ENCODE assay signal across 8 cellular contexts in the genomic region with DNA sequence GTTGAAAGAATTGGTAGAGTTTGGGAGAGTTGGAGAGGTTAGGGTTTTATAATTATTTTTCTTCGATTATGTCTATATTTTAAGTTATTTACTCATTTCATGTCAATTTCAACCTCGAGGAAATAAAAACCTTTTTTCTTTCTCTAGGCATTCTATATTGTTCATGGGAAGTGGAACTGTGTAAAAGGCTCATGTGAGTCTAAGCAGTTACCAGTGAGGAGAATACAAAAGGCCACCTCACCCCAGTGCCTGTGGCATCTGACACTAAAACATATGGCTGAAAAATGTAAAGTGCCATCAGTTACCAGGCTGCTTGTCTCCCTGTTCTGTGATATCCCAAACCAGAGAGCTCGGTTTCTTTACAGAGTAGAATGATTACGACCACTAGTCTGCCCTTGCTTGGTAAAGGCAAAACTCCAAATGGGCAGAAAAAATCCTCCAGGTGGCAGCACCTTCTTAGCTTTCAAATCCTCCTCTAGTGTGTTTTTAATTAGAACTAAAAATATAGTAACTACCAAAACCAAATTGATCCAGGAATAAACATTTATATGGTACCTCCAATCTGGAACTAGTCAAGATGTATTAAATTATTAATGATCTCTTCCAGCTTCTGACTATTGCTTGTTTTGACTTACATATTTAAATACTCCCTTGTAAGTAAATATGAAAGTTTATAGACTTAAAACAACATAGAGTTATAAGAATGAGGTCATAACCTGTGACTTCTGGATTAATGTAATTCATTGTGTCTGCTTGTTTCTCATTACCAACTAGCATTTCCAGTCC.
DNase-seq lines count a peak whose midpoint lies in the region; ATAC-seq, FAIRE-seq and TF ChIP-seq lines count a peak whose summit lies in the region.

No MANE protein-coding gene starts in this region.

- H3K4me1 ChIP-seq in keratinocyte (ENCODE audit: control insufficient read depth, extremely low read depth, insufficient read depth, low read length) (no peaks in the 10 kb centered on the region), transverse colon (no peaks in the 10 kb centered on the region)

- peaks cover 15% of the 10 kb centered on the region for H3K4me1 Mint-ChIP-seq in T-helper 2 cell treated with Interferon-gamma antibody and Interleukin-4, amounts not matched to agents 5 μg/mL and 100 μg/mL, for 36 hours (ENCODE audit: low read depth)

- H3K27ac Mint-ChIP-seq in T-helper 2 cell treated with Interferon-gamma antibody and Interleukin-4, amounts not matched to agents 5 μg/mL and 100 μg/mL, for 36 hours: no peak overlapping the region

- TF ChIP-seq CTCF in brain microvascular endothelial cell (IDR thresholded peaks at IDR 0.05; ENCODE audit: low read depth, low read length, missing control alignments): peak; percentile 80
- TF ChIP-seq CTCF in keratinocyte (optimal IDR thresholded peaks at IDR 0.05 in 1 of 3, IDR thresholded peaks at IDR 0.05 in 1 of 3, conservative IDR thresholded peaks at IDR 0.05 in 1 of 3; ENCODE audit: extremely low read depth in 1 of 3, insufficient read depth in 2 of 3, low read length in 3 of 3): peak; percentile 51 to 60 (median 57)
- peak; percentile 41 to 48 (median 45) for TF ChIP-seq CTCF in transverse colon (IDR thresholded peaks at IDR 0.05)

- no peaks in the 10 kb centered on the region for H3K9me3 Mint-ChIP-seq in T-helper 2 cell treated with Interferon-gamma antibody and Interleukin-4, amounts not matched to agents 5 μg/mL and 100 μg/mL, for 36 hours

- FAIRE-seq in keratinocyte (lab: Jason Lieb, UNC): no peak

- no peaks in the 10 kb centered on the region for H3K36me3 Mint-ChIP-seq in T-helper 2 cell treated with Interferon-gamma antibody and Interleukin-4, amounts not matched to agents 5 μg/mL and 100 μg/mL, for 36 hours (ENCODE audit: low read depth)

- ATAC-seq in GM19328 (IDR thresholded peaks at IDR 0.05; ENCODE audit: unreplicated experiment): peak; percentile 60

- dilution Hi-C loops in keratinocyte (cut with MboI; ENCODE audit: extremely low pct_ligation_motif_present, low sequenced_read_pairs): loop anchor here (25.0 kb wide), 1 partner anchor 346 kb away; a partner anchor contains a TSS

- H3K9ac ChIP-seq in keratinocyte (ENCODE audit: control insufficient read depth, extremely low read depth, insufficient read depth, low read length): no peak overlapping the region

- no peak for TF ChIP-seq POLR2A in transverse colon (IDR thresholded peaks at IDR 0.05)

- no peak overlapping the region for H2AFZ ChIP-seq in keratinocyte (ENCODE audit: control insufficient read depth, low read length)

- no peaks in the 10 kb centered on the region for H4K20me1 ChIP-seq in keratinocyte (ENCODE audit: control insufficient read depth, extremely low read depth, insufficient read depth, low read length)

- H3K27me3 Mint-ChIP-seq in T-helper 2 cell treated with Interferon-gamma antibody and Interleukin-4, amounts not matched to agents 5 μg/mL and 100 μg/mL, for 36 hours (ENCODE audit: low read depth): peaks cover 21% of the 10 kb centered on the region

- no peaks in the 10 kb centered on the region for H3K9me3 ChIP-seq in keratinocyte (ENCODE audit: control insufficient read depth, low read depth, low read length)
- no peaks in the 10 kb centered on the region for H3K9me3 ChIP-seq in transverse colon

- intact Hi-C loops in transverse colon (cut with DNase I; ENCODE audit: low total_unique reads): loop anchor here (10.0 kb wide), 2 partner anchors 358 to 548 kb away; no protein-coding TSS in a partner anchor

- H3K27ac ChIP-seq in brain microvascular endothelial cell (no peak overlapping the region), keratinocyte (ENCODE audit: control insufficient read depth, insufficient read depth, low read length) (no peak overlapping the region), transverse colon (no peak overlapping the region)

- no peak overlapping the region for H3K4me3 Mint-ChIP-seq in T-helper 2 cell treated with Interferon-gamma antibody and Interleukin-4, amounts not matched to agents 5 μg/mL and 100 μg/mL, for 36 hours

- no peaks in the 10 kb centered on the region for H3K36me3 ChIP-seq in brain microvascular endothelial cell (replicated peaks)
- no peaks in the 10 kb centered on the region for H3K36me3 ChIP-seq in keratinocyte (ENCODE audit: control insufficient read depth in 2 of 2, extremely low read depth in 1 of 2, insufficient read depth in 2 of 2, low read length in 2 of 2)
- no peaks in the 10 kb centered on the region for H3K36me3 ChIP-seq in transverse colon

- TF ChIP-seq EP300 in transverse colon (IDR thresholded peaks at IDR 0.05; ENCODE audit: low read depth): no peak

- DNase-seq in Daoy (ENCODE audit: low read depth): peak; percentile 52
- DNase-seq in HT1080 (ENCODE audit: low read depth): peak; percentile 73
- peak; percentile 33 to 48 for DNase-seq in NOMO-1 (lab: John Stamatoyannopoulos, UW; ENCODE audit: unreplicated experiment in 2 of 2)
- DNase-seq in brain microvascular endothelial cell: peak; percentile 75
- peak; percentile 7 for DNase-seq in keratinocyte (ENCODE audit: low read depth, low spot score)
- peak; percentile 12 for DNase-seq in transverse colon
- no peak for DNase-seq in T-helper 2 cell treated with Interferon-gamma antibody and Interleukin-4, amounts not matched to agents 5 μg/mL and 100 μg/mL, for 36 hours (ENCODE audit: low spot score)

- H3K27me3 ChIP-seq in brain microvascular endothelial cell (replicated peaks) (peaks cover 28% of the 10 kb centered on the region), keratinocyte (ENCODE audit: control insufficient read depth, extremely low read depth, insufficient read depth, low read length) (peaks cover 5% of the 10 kb centered on the region), transverse colon (peaks cover 5% of the 10 kb centered on the region)

- H3K9me1 ChIP-seq in keratinocyte (ENCODE audit: control insufficient read depth, extremely low read depth, insufficient read depth, low read length): no peaks in the 10 kb centered on the region

- in situ Hi-C loops in brain microvascular endothelial cell (cut with HindIII; ENCODE audit: low pct_ligation_motif_present, low sequenced_read_pairs) (loop anchor here (10.0 kb wide), 1 partner anchor 338 kb away; no protein-coding TSS in a partner anchor), transverse colon (cut with MboI; ENCODE audit: low pct_ligation_motif_present in 1 of 4, low pct_unique_long_range_greater_than_20kb in 1 of 4, low sequenced_read_pairs in 3 of 4) (loop anchor here in 3 of 4 donors (10.0 to 25.0 kb wide), 4 partner anchors 358 to 548 kb away; no protein-coding TSS in a partner anchor)

- H3K79me2 ChIP-seq in keratinocyte (ENCODE audit: control insufficient read depth, insufficient read depth, low read length): no peaks in the 10 kb centered on the region

- H3K4me3 ChIP-seq in brain microvascular endothelial cell (ENCODE audit: low read depth, low read length) (no peak overlapping the region), keratinocyte (ENCODE audit: control insufficient read depth in 2 of 3, extremely low read depth in 1 of 3, insufficient read depth in 2 of 3, low read depth in 1 of 3, low read length in 3 of 3) (no peak overlapping the region), transverse colon (no peak overlapping the region)

- 16 to 25% methylated on average over 4 of the region's 4 CpGs for WGBS in transverse colon (ENCODE audit: low coverage in 1 of 2), 2 donors

- H3K4me2 ChIP-seq in keratinocyte (ENCODE audit: control insufficient read depth, extremely low read depth, insufficient read depth, low read depth, low read length): no peak overlapping the region
